24 cellular contexts compared by ENCODE assay signal in the genomic region with DNA sequence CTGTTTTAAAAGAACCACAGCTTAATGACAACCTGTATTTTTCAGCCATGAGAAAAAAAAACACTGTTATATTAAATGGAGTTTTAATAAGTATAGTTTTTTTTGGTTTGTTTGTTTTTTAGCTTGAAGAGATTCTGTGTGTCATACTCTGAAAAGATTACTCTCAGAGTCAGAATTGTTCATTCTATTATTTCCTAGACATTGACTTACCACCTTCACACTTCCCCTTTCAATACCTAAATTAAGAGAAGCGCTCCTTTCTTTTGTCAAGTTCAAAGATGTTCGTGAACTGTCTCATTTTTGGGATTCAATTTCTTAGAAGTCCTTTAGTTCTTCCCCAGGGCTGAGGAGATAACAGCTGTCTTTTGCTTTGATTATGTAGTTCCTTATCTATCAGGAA.
"Had no signal": no experiment of that assay in that cellular context is flagged by ENCODE, and none has a peak within 500 bp of the region (broad histone marks: within the 10 kb centered on the region; RNA-seq: fewer than 3 reads in every experiment).

No MANE protein-coding gene starts in this region.

- H3K9me3 ChIP-seq: ovary, psoas muscle, right lobe of liver, sigmoid colon, thoracic aorta, thyroid gland, tibial nerve, vagina had no signal

- ATAC-seq: psoas muscle; right cardiac atrium; right lobe of liver; stimulated activated effector memory CD8-positive, alpha-beta T cell treated with anti-CD3 and anti-CD28 coated beads, Interleukin-12 subunit alpha, Interleukin-12 subunit beta, amount 100 ng/mL, for 72 hours; stimulated activated naive B cell treated with anti-CD40 and anti-IgM and Interleukin-4, amounts not matched to agents 10 μg/mL and 1 μg/mL and 100 μg/mL, for 72 hours had no signal

- H2AFZ ChIP-seq: neural progenitor cell, parathyroid adenoma had no signal

- H3K4me3 ChIP-seq: neural progenitor cell, ovary, psoas muscle, right lobe of liver, sigmoid colon, stomach, thoracic aorta, thyroid gland, tibial nerve, upper lobe of left lung, vagina had no signal

- H3K79me2 ChIP-seq: parathyroid adenoma had no signal

- DNase-seq: occipital lobe; ovary; posterior cingulate gyrus; psoas muscle; right cardiac atrium; right lobe of liver; sigmoid colon; small intestine; stimulated activated CD4-positive, alpha-beta T cell treated with anti-CD3 and anti-CD28 coated beads, Interleukin-15, amount 100 ng/mL, for 24 hours; stimulated activated CD4-positive, alpha-beta T cell treated with anti-CD3 and anti-CD28 coated beads, Interleukin-2, amount 100 ng/mL, for 24 hours; stimulated activated CD4-positive, alpha-beta T cell treated with anti-CD3 and anti-CD28 coated beads, Interleukin-2, amount 100 ng/mL, for 48 hours; stimulated activated CD4-positive, alpha-beta T cell treated with anti-CD3 and anti-CD28 coated beads, Interleukin-4, amount 100 ng/mL, for 24 hours; stimulated activated naive B cell treated with anti-CD40 and anti-IgM and Interleukin-4, amounts not matched to agents 10 μg/mL and 1 μg/mL and 100 μg/mL, for 72 hours; stimulated activated naive CD4-positive, alpha-beta T cell treated with Interleukin-2 at 50 U/mL for 16 hours; stomach; thyroid gland; trophoblast cell; upper lobe of left lung had no signal

- H3K9ac ChIP-seq: neural progenitor cell, parathyroid adenoma had no signal

- H3K4me1 ChIP-seq: neural progenitor cell, parathyroid adenoma, psoas muscle, right lobe of liver, stomach, thyroid gland, tibial nerve, upper lobe of left lung, vagina had no signal

- H3K27me3 ChIP-seq: neural progenitor cell, ovary, right lobe of liver, sigmoid colon, stomach, thyroid gland, tibial nerve, upper lobe of left lung, vagina had no signal

- H3K27ac ChIP-seq: neural progenitor cell, ovary, parathyroid adenoma, psoas muscle, right lobe of liver, sigmoid colon, stomach, thoracic aorta, thyroid gland, tibial nerve, upper lobe of left lung, vagina had no signal

- H3K36me3 ChIP-seq: neural progenitor cell, ovary, right lobe of liver, sigmoid colon, stomach, thoracic aorta, thyroid gland, tibial nerve, upper lobe of left lung, vagina had no signal

- H3K4me2 ChIP-seq: neural progenitor cell had no signal
